1 cellular context compared by ENCODE assay signal in genomic region chr11:118212781-118213565, GRCh38.
TF ChIP-seq lines count a peak whose summit lies in the region.

No MANE protein-coding gene starts in this region.

TF ChIP-seq in K562, 482 proteins besides CTCF, POLR2A, EP300 and RAD21:
- no peak for TF ChIP-seq SREBF1 (IDR thresholded peaks at IDR 0.05; ENCODE audit: borderline replicate concordance, low read depth, low read length)
- TF ChIP-seq SRSF3 (IDR thresholded peaks at IDR 0.05; ENCODE audit: insufficient read depth, low read length) = no peak
- 0 out of 2 replicates have a peak, but pooled peaks have one; percentile 17 for TF ChIP-seq ESRRA (IDR thresholded peaks at IDR 0.05; ENCODE audit: borderline replicate concordance, low read depth)
- no peak for TF ChIP-seq THAP12 (CRISPR knock-in tag; IDR thresholded peaks at IDR 0.05)
- TF ChIP-seq NEUROD1 (IDR thresholded peaks at IDR 0.05; ENCODE audit: borderline replicate concordance, low read depth, low read length, partially characterized antibody) = no peak
- TF ChIP-seq ZNF695 (CRISPR knock-in tag; IDR thresholded peaks at IDR 0.05) = no peak
- TF ChIP-seq ZNF165 (CRISPR knock-in tag; IDR thresholded peaks at IDR 0.05; ENCODE audit: borderline replicate concordance) = no peak
- TF ChIP-seq CXXC5 (CRISPR knock-in tag; IDR thresholded peaks at IDR 0.05) = no peak
- TF ChIP-seq CBX1 (IDR thresholded peaks at IDR 0.05; ENCODE audit: low read depth) = no peak
- TF ChIP-seq ZNF561 (CRISPR knock-in tag; conservative IDR thresholded peaks at IDR 0.05) = no peak
- peak; percentile 64 for TF ChIP-seq RBM25 (IDR thresholded peaks at IDR 0.05; ENCODE audit: low read depth, low read length, severe bottlenecking)
- no peak for TF ChIP-seq FOXM1 (IDR thresholded peaks at IDR 0.05; ENCODE audit: low read depth)
- TF ChIP-seq FOXM1 (CRISPR knock-in tag; IDR thresholded peaks at IDR 0.05; ENCODE audit: low read depth) = no peak
- 0 out of 2 replicates have a peak, but pooled peaks have one; percentile 54 for TF ChIP-seq ADNP (tag; IDR thresholded peaks at IDR 0.05)
- TF ChIP-seq BCOR (IDR thresholded peaks at IDR 0.05) = peak; percentile 88
- 0 out of 2 replicates have a peak, but pooled peaks have one; percentile 31 for TF ChIP-seq ZBTB40 (IDR thresholded peaks at IDR 0.05)
- no peak for TF ChIP-seq ZBTB40 (CRISPR knock-in tag; IDR thresholded peaks at IDR 0.05)
- 0 out of 2 replicates have a peak, but pooled peaks have one; percentile 25 for TF ChIP-seq ELF1 (tag; IDR thresholded peaks at IDR 0.05)
- TF ChIP-seq SMARCA5 (IDR thresholded peaks at IDR 0.05) = peak; percentile 70; the same call in 1 of the 2 replicates
- TF ChIP-seq ZNF444 (CRISPR knock-in tag; IDR thresholded peaks at IDR 0.05) = no peak
- TF ChIP-seq GABPA (tag; conservative IDR thresholded peaks at IDR 0.05; ENCODE audit: low read depth) = no peak; the same call in 1 of the 2 replicates
- no peak for TF ChIP-seq PTTG1 (tag; IDR thresholded peaks at IDR 0.05; ENCODE audit: low read depth)
- TF ChIP-seq RCOR1 (IDR thresholded peaks at IDR 0.05; ENCODE audit: borderline replicate concordance in 1 of 2, low read depth in 2 of 2, low read length in 2 of 2) = 0 out of 4 replicates have a peak, but pooled peaks of 1 of the 2 experiments have one; percentile 38
- no peak for TF ChIP-seq ZKSCAN3 (CRISPR knock-in tag; IDR thresholded peaks at IDR 0.05)
- TF ChIP-seq IRF1 (CRISPR knock-in tag; IDR thresholded peaks at IDR 0.05; ENCODE audit: borderline replicate concordance) = no peak
- TF ChIP-seq CREB1 (IDR thresholded peaks at IDR 0.05) = no peak
- TF ChIP-seq CREB1 (CRISPR knock-in tag; IDR thresholded peaks at IDR 0.05) = no peak
- no peak for TF ChIP-seq MAZ (CRISPR knock-in tag; conservative IDR thresholded peaks at IDR 0.05 in 1 of 2, IDR thresholded peaks at IDR 0.05 in 1 of 2)
- peak in 1 of 3 experiments; percentile 63; a peak in 1 of 6 replicates for TF ChIP-seq ZBTB11 (CRISPR knock-in tag; IDR thresholded peaks at IDR 0.05)
- TF ChIP-seq NFXL1 (CRISPR knock-in tag; IDR thresholded peaks at IDR 0.05) = no peak
- peak; percentile 15; the same call in 1 of the 2 replicates for TF ChIP-seq SPI1 (IDR thresholded peaks at IDR 0.05; ENCODE audit: borderline replicate concordance, low read depth, low read length)
TF ChIP-seq in K562: peak in this region for 10.
